ENCODE assay signal across 8 cellular contexts in genomic region chr10:44385726-44386438, GRCh38. TPM values are rescaled to one million over a fixed set of nuclear protein-coding genes. Genes with fewer than 3 reads are reported as not detected.
DNase-seq lines count a peak whose midpoint lies in the region; ATAC-seq lines count a peak whose summit lies in the region.

No MANE protein-coding gene starts in this region.

- peak overlapping the region; percentile 34 for H3K4me3 Mint-ChIP-seq in activated CD4-positive, alpha-beta T cell treated with anti-CD3 and anti-CD28 coated beads, Interleukin-2, amount 10 ng/mL, durations not matched to agents 7 days and 5 days
- peak overlapping the region; percentile 27 for H3K4me3 Mint-ChIP-seq in activated naive CD8-positive, alpha-beta T cell treated with anti-CD3 and anti-CD28 coated beads for 36 hours
- peak overlapping the region; percentile 50 to 69 for H3K4me3 Mint-ChIP-seq in stimulated activated naive CD8-positive, alpha-beta T cell treated with anti-CD3 and anti-CD28 coated beads, Interleukin-15, amount 100 ng/mL, for 72 hours

- H3K9me3 Mint-ChIP-seq in activated CD4-positive, alpha-beta T cell treated with anti-CD3 and anti-CD28 coated beads, Interleukin-2, amount 10 ng/mL, durations not matched to agents 7 days and 5 days, result no peaks in the 10 kb centered on the region
- no peaks in the 10 kb centered on the region for H3K9me3 Mint-ChIP-seq in activated naive CD8-positive, alpha-beta T cell treated with anti-CD3 and anti-CD28 coated beads for 36 hours
- no peaks in the 10 kb centered on the region for H3K9me3 Mint-ChIP-seq in stimulated activated naive CD8-positive, alpha-beta T cell treated with anti-CD3 and anti-CD28 coated beads, Interleukin-15, amount 100 ng/mL, for 72 hours

- DNase-seq in activated CD4-positive, alpha-beta T cell treated with anti-CD3 and anti-CD28 coated beads, Interleukin-2, amount 10 ng/mL, durations not matched to agents 7 days and 5 days, result no peak
- DNase-seq in activated CD4-positive, alpha-beta T cell treated with anti-CD3 and anti-CD28 coated beads, Interleukin-2, amount 50 U/mL, for 48 hours, result no peak
- DNase-seq in activated naive CD8-positive, alpha-beta T cell treated with anti-CD3 and anti-CD28 coated beads for 36 hours, result no peak
- DNase-seq in islet precursor cell (peak; percentile 51), NCI-H2196 treated with DMSO at 0.1 percent for 48 hours (lab: John Stamatoyannopoulos, UW; ENCODE audit: unreplicated experiment) (no peak), NCI-H345 treated with DMSO at 0.1 percent for 48 hours (lab: John Stamatoyannopoulos, UW; ENCODE audit: unreplicated experiment) (no peak), SHP77 treated with DMSO at 0.1 percent for 48 hours (lab: John Stamatoyannopoulos, UW) (no peak)
- peak; percentile 7 for DNase-seq in stimulated activated naive CD8-positive, alpha-beta T cell treated with anti-CD3 and anti-CD28 coated beads, Interleukin-15, amount 100 ng/mL, for 72 hours

- no peak overlapping the region for H3K27ac Mint-ChIP-seq in activated CD4-positive, alpha-beta T cell treated with anti-CD3 and anti-CD28 coated beads, Interleukin-2, amount 10 ng/mL, durations not matched to agents 7 days and 5 days
- H3K27ac Mint-ChIP-seq in activated naive CD8-positive, alpha-beta T cell treated with anti-CD3 and anti-CD28 coated beads for 36 hours, result no peak overlapping the region
- no peak overlapping the region for H3K27ac Mint-ChIP-seq in stimulated activated naive CD8-positive, alpha-beta T cell treated with anti-CD3 and anti-CD28 coated beads, Interleukin-15, amount 100 ng/mL, for 72 hours

- POLR2A ChIA-PET in activated CD4-positive, alpha-beta T cell treated with anti-CD3 and anti-CD28 coated beads, Interleukin-2, amount 10 ng/mL, durations not matched to agents 7 days and 5 days (lab: Charles Lee), result no interaction called here

- H3K27me3 Mint-ChIP-seq in activated CD4-positive, alpha-beta T cell treated with anti-CD3 and anti-CD28 coated beads, Interleukin-2, amount 10 ng/mL, durations not matched to agents 7 days and 5 days, result peaks cover 26% of the 10 kb centered on the region
- H3K27me3 Mint-ChIP-seq in activated naive CD8-positive, alpha-beta T cell treated with anti-CD3 and anti-CD28 coated beads for 36 hours, result peaks cover 42% of the 10 kb centered on the region
- H3K27me3 Mint-ChIP-seq in stimulated activated naive CD8-positive, alpha-beta T cell treated with anti-CD3 and anti-CD28 coated beads, Interleukin-15, amount 100 ng/mL, for 72 hours, result peaks cover 62% of the 10 kb centered on the region

- CTCF ChIA-PET in activated CD4-positive, alpha-beta T cell treated with anti-CD3 and anti-CD28 coated beads, Interleukin-2, amount 10 ng/mL, durations not matched to agents 7 days and 5 days (lab: Charles Lee), result interaction anchor here (0.7 to 1.6 kb wide), 2 partner anchors 696 to 714 kb away, joined by 3 to 6 read pairs; no protein-coding TSS in a partner anchor

- peaks cover 4% of the 10 kb centered on the region for H3K4me1 Mint-ChIP-seq in activated CD4-positive, alpha-beta T cell treated with anti-CD3 and anti-CD28 coated beads, Interleukin-2, amount 10 ng/mL, durations not matched to agents 7 days and 5 days
- peaks cover 2% of the 10 kb centered on the region for H3K4me1 Mint-ChIP-seq in activated naive CD8-positive, alpha-beta T cell treated with anti-CD3 and anti-CD28 coated beads for 36 hours
- peaks cover 11% of the 10 kb centered on the region for H3K4me1 Mint-ChIP-seq in stimulated activated naive CD8-positive, alpha-beta T cell treated with anti-CD3 and anti-CD28 coated beads, Interleukin-15, amount 100 ng/mL, for 72 hours

- H3K36me3 Mint-ChIP-seq in activated CD4-positive, alpha-beta T cell treated with anti-CD3 and anti-CD28 coated beads, Interleukin-2, amount 10 ng/mL, durations not matched to agents 7 days and 5 days (ENCODE audit: low read depth), result no peaks in the 10 kb centered on the region
- no peaks in the 10 kb centered on the region for H3K36me3 Mint-ChIP-seq in activated naive CD8-positive, alpha-beta T cell treated with anti-CD3 and anti-CD28 coated beads for 36 hours

- ATAC-seq in stimulated activated naive CD8-positive, alpha-beta T cell treated with anti-CD3 and anti-CD28 coated beads, Interleukin-15, amount 100 ng/mL, for 72 hours, result peak; percentile 21

RNA-seq across cellular contexts. Expression of gene CXCL12, which starts 1.0 kb away (rescaled TPM):
- total RNA-seq in activated CD4-positive, alpha-beta T cell treated with anti-CD3 and anti-CD28 coated beads, Interleukin-2, amount 10 ng/mL, durations not matched to agents 7 days and 5 days, result not detected
- not detected for total RNA-seq in activated naive CD8-positive, alpha-beta T cell treated with anti-CD3 and anti-CD28 coated beads for 36 hours

Comparison
In these comparisons a context has a peak if more than half of its experiments do, and no peak if none do; other contexts are left out.
1. DNase-seq: peak in islet precursor cell (single experiment) and stimulated activated naive CD8-positive, alpha-beta T cell treated with anti-CD3 and anti-CD28 coated beads, Interleukin-15, amount 100 ng/mL, for 72 hours (2 of 2); none in activated CD4-positive, alpha-beta T cell treated with anti-CD3 and anti-CD28 coated beads, Interleukin-2, amount 10 ng/mL, durations not matched to agents 7 days and 5 days (single experiment), activated CD4-positive, alpha-beta T cell treated with anti-CD3 and anti-CD28 coated beads, Interleukin-2, amount 50 U/mL, for 48 hours (0 of 2), activated naive CD8-positive, alpha-beta T cell treated with anti-CD3 and anti-CD28 coated beads for 36 hours (single experiment), NCI-H2196 treated with DMSO at 0.1 percent for 48 hours (single experiment), NCI-H345 treated with DMSO at 0.1 percent for 48 hours (single experiment) and SHP77 treated with DMSO at 0.1 percent for 48 hours (single experiment).
2. Peak in every context shown above with its lines, with median percentiles within 50 percentile points of each other: H3K4me3 Mint-ChIP-seq.